Comparison of ENCODE assay signal across 1 cellular context in the genomic region with DNA sequence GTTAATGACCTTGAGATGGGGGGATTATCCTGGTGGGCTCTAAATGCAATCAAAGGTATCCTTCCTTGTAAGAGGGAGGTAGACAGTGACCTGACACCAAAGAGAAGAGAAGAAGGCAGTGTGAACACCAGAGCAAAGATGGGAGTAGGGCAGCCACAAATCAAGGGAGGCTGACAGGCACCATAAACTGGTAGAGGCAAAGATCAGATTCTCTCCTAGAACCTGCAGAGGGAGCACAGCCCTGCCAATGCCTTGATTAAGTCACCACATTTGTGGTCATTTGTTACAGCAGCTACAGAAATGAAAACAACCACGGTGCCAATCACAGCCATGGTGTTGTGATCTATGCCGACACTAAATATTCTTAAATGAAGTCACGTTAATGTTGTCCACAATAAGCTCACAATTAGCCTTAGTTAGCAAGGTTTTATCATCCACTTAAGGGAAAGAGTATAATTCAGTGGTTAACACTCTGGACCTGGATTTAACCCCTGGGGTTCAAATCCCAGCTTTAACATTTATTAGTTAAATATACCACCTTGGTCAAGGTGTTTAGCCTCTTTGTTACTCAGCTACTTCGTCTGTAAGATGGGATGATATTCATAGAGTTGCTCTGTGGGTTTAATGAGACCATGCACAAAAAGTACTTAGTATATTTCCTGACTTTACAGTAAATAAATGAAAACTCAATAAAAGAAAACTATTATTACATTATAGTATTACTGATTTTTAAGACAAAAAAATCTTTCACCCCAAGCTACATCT.
TF ChIP-seq lines count a peak whose summit lies in the region.

No MANE protein-coding gene starts in this region.

TF ChIP-seq in K562, 482 proteins besides CTCF, POLR2A, EP300 and RAD21 (continued from another document and continues in another):
- TF ChIP-seq HOMEZ (CRISPR knock-in tag; IDR thresholded peaks at IDR 0.05): no peak
- no peak for TF ChIP-seq RBM39 (optimal IDR thresholded peaks at IDR 0.05; ENCODE audit: low read depth, low read length)
- TF ChIP-seq ZBTB11 (CRISPR knock-in tag; IDR thresholded peaks at IDR 0.05): no peak
- peak; percentile 54 to 60; a peak in 2 of 4 replicates for TF ChIP-seq KDM1A (IDR thresholded peaks at IDR 0.05)
- peak; percentile 46; the same call in 1 of the 2 replicates for TF ChIP-seq CTBP1 (IDR thresholded peaks at IDR 0.05; ENCODE audit: borderline replicate concordance)
- peak in 1 of 2 experiments; percentile 54; a peak in 1 of 4 replicates for TF ChIP-seq MLLT1 (IDR thresholded peaks at IDR 0.05)
- TF ChIP-seq, protein P1, sequence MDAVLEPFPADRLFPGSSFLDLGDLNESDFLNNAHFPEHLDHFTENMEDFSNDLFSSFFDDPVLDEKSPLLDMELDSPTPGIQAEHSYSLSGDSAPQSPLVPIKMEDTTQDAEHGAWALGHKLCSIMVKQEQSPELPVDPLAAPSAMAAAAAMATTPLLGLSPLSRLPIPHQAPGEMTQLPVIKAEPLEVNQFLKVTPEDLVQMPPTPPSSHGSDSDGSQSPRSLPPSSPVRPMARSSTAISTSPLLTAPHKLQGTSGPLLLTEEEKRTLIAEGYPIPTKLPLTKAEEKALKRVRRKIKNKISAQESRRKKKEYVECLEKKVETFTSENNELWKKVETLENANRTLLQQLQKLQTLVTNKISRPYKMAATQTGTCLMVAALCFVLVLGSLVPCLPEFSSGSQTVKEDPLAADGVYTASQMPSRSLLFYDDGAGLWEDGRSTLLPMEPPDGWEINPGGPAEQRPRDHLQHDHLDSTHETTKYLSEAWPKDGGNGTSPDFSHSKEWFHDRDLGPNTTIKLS (IDR thresholded peaks at IDR 0.05; ENCODE audit: borderline replicate concordance, low read depth): no peak
- no peak for TF ChIP-seq TAF9B (IDR thresholded peaks at IDR 0.05; ENCODE audit: partially characterized antibody)
- no peak for TF ChIP-seq ZNF224 (CRISPR knock-in tag; IDR thresholded peaks at IDR 0.05)
- TF ChIP-seq ATF7 (IDR thresholded peaks at IDR 0.05): 0 out of 2 replicates have a peak, but pooled peaks have one; percentile 23
- TF ChIP-seq, protein P2, sequence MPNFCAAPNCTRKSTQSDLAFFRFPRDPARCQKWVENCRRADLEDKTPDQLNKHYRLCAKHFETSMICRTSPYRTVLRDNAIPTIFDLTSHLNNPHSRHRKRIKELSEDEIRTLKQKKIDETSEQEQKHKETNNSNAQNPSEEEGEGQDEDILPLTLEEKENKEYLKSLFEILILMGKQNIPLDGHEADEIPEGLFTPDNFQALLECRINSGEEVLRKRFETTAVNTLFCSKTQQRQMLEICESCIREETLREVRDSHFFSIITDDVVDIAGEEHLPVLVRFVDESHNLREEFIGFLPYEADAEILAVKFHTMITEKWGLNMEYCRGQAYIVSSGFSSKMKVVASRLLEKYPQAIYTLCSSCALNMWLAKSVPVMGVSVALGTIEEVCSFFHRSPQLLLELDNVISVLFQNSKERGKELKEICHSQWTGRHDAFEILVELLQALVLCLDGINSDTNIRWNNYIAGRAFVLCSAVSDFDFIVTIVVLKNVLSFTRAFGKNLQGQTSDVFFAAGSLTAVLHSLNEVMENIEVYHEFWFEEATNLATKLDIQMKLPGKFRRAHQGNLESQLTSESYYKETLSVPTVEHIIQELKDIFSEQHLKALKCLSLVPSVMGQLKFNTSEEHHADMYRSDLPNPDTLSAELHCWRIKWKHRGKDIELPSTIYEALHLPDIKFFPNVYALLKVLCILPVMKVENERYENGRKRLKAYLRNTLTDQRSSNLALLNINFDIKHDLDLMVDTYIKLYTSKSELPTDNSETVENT (CRISPR knock-in tag; IDR thresholded peaks at IDR 0.05): no peak
- TF ChIP-seq ZNF699 (CRISPR knock-in tag; IDR thresholded peaks at IDR 0.05; ENCODE audit: insufficient replicate concordance): no peak
- TF ChIP-seq KLF6 (CRISPR knock-in tag; IDR thresholded peaks at IDR 0.05; ENCODE audit: borderline replicate concordance): no peak
- TF ChIP-seq HSF4 (CRISPR knock-in tag; IDR thresholded peaks at IDR 0.05; ENCODE audit: borderline replicate concordance): no peak
- peak; percentile 64 for TF ChIP-seq SMARCA4 (IDR thresholded peaks at IDR 0.05)
- TF ChIP-seq CBFA2T3 (IDR thresholded peaks at IDR 0.05): peak; percentile 34; the same call in 1 of the 2 replicates
- TF ChIP-seq MEIS2 (IDR thresholded peaks at IDR 0.05; ENCODE audit: partially characterized antibody): peak; percentile 98
- TF ChIP-seq ZNF830 (CRISPR knock-in tag; IDR thresholded peaks at IDR 0.05): 0 out of 2 replicates have a peak, but pooled peaks have one; percentile 21
- TF ChIP-seq BHLHE40 (IDR thresholded peaks at IDR 0.05; ENCODE audit: low read length): 0 out of 2 replicates have a peak, but pooled peaks have one; percentile 22
- no peak for TF ChIP-seq ATF1 (CRISPR knock-in tag; IDR thresholded peaks at IDR 0.05)
- TF ChIP-seq ATF1 (tag; IDR thresholded peaks at IDR 0.05): no peak
- TF ChIP-seq, protein P3, sequence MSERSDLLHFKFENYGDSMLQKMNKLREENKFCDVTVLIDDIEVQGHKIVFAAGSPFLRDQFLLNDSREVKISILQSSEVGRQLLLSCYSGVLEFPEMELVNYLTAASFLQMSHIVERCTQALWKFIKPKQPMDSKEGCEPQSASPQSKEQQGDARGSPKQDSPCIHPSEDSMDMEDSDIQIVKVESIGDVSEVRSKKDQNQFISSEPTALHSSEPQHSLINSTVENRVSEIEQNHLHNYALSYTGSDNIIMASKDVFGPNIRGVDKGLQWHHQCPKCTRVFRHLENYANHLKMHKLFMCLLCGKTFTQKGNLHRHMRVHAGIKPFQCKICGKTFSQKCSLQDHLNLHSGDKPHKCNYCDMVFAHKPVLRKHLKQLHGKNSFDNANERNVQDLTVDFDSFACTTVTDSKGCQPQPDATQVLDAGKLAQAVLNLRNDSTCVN (CRISPR knock-in tag; IDR thresholded peaks at IDR 0.05): 0 out of 2 replicates have a peak, but pooled peaks have one; percentile 55
- TF ChIP-seq E2F3 (CRISPR knock-in tag; IDR thresholded peaks at IDR 0.05): no peak
- no peak for TF ChIP-seq BCL6 (CRISPR knock-in tag; IDR thresholded peaks at IDR 0.05)
- TF ChIP-seq HMBOX1 (IDR thresholded peaks at IDR 0.05): peak; percentile 73
- TF ChIP-seq JUN (IDR thresholded peaks at IDR 0.05; ENCODE audit: borderline replicate concordance, low read depth, low read length): 0 out of 2 replicates have a peak, but pooled peaks have one; percentile 27
- TF ChIP-seq JUN (CRISPR knock-in tag; IDR thresholded peaks at IDR 0.05; ENCODE audit: borderline replicate concordance): no peak
- TF ChIP-seq, protein P4, sequence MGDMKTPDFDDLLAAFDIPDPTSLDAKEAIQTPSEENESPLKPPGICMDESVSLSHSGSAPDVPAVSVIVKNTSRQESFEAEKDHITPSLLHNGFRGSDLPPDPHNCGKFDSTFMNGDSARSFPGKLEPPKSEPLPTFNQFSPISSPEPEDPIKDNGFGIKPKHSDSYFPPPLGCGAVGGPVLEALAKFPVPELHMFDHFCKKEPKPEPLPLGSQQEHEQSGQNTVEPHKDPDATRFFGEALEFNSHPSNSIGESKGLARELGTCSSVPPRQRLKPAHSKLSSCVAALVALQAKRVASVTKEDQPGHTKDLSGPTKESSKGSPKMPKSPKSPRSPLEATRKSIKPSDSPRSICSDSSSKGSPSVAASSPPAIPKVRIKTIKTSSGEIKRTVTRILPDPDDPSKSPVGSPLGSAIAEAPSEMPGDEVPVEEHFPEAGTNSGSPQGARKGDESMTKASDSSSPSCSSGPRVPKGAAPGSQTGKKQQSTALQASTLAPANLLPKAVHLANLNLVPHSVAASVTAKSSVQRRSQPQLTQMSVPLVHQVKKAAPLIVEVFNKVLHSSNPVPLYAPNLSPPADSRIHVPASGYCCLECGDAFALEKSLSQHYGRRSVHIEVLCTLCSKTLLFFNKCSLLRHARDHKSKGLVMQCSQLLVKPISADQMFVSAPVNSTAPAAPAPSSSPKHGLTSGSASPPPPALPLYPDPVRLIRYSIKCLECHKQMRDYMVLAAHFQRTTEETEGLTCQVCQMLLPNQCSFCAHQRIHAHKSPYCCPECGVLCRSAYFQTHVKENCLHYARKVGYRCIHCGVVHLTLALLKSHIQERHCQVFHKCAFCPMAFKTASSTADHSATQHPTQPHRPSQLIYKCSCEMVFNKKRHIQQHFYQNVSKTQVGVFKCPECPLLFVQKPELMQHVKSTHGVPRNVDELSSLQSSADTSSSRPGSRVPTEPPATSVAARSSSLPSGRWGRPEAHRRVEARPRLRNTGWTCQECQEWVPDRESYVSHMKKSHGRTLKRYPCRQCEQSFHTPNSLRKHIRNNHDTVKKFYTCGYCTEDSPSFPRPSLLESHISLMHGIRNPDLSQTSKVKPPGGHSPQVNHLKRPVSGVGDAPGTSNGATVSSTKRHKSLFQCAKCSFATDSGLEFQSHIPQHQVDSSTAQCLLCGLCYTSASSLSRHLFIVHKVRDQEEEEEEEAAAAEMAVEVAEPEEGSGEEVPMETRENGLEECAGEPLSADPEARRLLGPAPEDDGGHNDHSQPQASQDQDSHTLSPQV (IDR thresholded peaks at IDR 0.05): peak; percentile 73
- TF ChIP-seq, protein P5, sequence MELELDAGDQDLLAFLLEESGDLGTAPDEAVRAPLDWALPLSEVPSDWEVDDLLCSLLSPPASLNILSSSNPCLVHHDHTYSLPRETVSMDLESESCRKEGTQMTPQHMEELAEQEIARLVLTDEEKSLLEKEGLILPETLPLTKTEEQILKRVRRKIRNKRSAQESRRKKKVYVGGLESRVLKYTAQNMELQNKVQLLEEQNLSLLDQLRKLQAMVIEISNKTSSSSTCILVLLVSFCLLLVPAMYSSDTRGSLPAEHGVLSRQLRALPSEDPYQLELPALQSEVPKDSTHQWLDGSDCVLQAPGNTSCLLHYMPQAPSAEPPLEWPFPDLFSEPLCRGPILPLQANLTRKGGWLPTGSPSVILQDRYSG (tag; conservative IDR thresholded peaks at IDR 0.05; ENCODE audit: low read depth): no peak
- 0 out of 2 replicates have a peak, but pooled peaks have one; percentile 29 for TF ChIP-seq RBFOX2 (IDR thresholded peaks at IDR 0.05; ENCODE audit: low read depth, low read length)
- TF ChIP-seq, protein P6, sequence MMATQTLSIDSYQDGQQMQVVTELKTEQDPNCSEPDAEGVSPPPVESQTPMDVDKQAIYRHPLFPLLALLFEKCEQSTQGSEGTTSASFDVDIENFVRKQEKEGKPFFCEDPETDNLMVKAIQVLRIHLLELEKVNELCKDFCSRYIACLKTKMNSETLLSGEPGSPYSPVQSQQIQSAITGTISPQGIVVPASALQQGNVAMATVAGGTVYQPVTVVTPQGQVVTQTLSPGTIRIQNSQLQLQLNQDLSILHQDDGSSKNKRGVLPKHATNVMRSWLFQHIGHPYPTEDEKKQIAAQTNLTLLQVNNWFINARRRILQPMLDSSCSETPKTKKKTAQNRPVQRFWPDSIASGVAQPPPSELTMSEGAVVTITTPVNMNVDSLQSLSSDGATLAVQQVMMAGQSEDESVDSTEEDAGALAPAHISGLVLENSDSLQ (IDR thresholded peaks at IDR 0.05): peak; percentile 98
- 0 out of 3 replicates have a peak, but pooled peaks of 1 of the 2 experiments have one; percentile 47 for TF ChIP-seq CBX3 (IDR thresholded peaks at IDR 0.05; ENCODE audit: borderline replicate concordance in 1 of 2, low read length in 2 of 2)
- peak; percentile 12; the same call in 1 of the 2 replicates for TF ChIP-seq RNF2 (IDR thresholded peaks at IDR 0.05)
- no peak for TF ChIP-seq XRCC3 (IDR thresholded peaks at IDR 0.05)
